Comparison of ENCODE assay signal across 8 cellular contexts in the genomic region with DNA sequence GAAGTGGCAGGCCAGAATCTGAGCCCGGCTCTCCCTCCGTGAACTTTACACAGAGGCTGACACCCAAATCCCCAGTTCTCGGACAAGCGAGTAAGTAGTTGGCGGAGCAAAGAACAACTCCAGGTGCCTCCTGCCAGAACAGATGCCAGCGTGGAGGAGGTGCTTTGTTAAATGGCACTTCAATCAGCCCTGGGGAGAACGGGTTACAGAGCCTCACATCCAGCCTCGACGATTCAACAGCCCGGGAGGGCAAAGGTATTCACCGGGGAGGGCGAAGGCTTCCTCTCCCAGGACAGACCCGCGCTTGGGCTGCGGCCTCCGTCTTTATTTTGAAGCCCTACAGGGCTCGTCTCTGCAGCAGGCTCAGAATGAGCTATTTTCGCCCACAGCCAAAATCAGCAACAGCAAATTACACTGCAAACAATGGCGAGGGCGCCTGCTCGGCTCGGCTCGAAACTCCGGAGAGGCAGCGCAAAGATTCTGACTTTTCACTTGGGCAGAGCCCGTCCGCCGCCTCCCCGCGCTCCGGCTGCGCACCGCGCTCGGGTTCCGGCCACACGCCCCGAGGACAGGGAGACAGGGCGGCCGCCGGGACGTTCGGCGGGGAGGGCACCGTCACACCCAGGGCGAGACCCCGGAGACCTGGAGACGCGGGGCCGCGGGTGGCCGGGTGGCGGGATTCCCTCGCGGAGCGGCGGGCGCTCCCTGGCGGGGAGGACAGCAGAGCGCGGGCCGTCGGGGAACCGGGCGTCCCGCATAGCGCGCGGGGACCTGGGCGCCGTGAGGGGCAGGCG. TPM values are rescaled to one million over a fixed set of nuclear protein-coding genes. Genes with fewer than 3 reads are reported as not detected.
DNase-seq lines count a peak whose midpoint lies in the region; ATAC-seq, FAIRE-seq and TF ChIP-seq lines count a peak whose summit lies in the region.

No MANE protein-coding gene starts in this region.

- no peak overlapping the region for H3K27ac Mint-ChIP-seq in activated CD4-positive, alpha-beta T cell treated with anti-CD3 and anti-CD28 coated beads, Interleukin-2, amount 10 ng/mL, durations not matched to agents 7 days and 5 days

- peak; percentile 50 for ATAC-seq in GM21390 (IDR thresholded peaks at IDR 0.05; ENCODE audit: unreplicated experiment)

- CTCF ChIA-PET in activated CD4-positive, alpha-beta T cell treated with anti-CD3 and anti-CD28 coated beads, Interleukin-2, amount 10 ng/mL, durations not matched to agents 7 days and 5 days (lab: Charles Lee) = no interaction called here

- H3K4me3 Mint-ChIP-seq in activated CD4-positive, alpha-beta T cell treated with anti-CD3 and anti-CD28 coated beads, Interleukin-2, amount 10 ng/mL, durations not matched to agents 7 days and 5 days = peak overlapping the region; percentile 72

- WGBS in HUES64 = 5% methylated on average over 72 of the region's 72 CpGs
- WGBS in mesodermal cell (ENCODE audit: insufficient coverage in 2 of 2), 2 experiments = 7 to 8% methylated on average over 51 to 61 of the region's 72 CpGs

- H3K27me3 ChIP-seq in HUES64 (ENCODE audit: insufficient read depth, low read length) = peaks cover 40% of the 10 kb centered on the region

- H3K9me3 Mint-ChIP-seq in activated CD4-positive, alpha-beta T cell treated with anti-CD3 and anti-CD28 coated beads, Interleukin-2, amount 10 ng/mL, durations not matched to agents 7 days and 5 days = no peaks in the 10 kb centered on the region

- H3K36me3 ChIP-seq in HUES64 (ENCODE audit: insufficient read depth, low read length) = no peaks in the 10 kb centered on the region
- no peaks in the 10 kb centered on the region for H3K36me3 ChIP-seq in mesodermal cell (ENCODE audit: control insufficient read depth, insufficient read depth, low read length)

- DNase-seq in D721Med (ENCODE audit: insufficient read length, low spot score) (no peak), epithelial cell of esophagus (ENCODE audit: low read depth) (peak; percentile 52), substantia nigra (lab: John Stamatoyannopoulos, UW) (peak in 45 of 49 donors; percentile 14 to 74 (median 54)), COLO829 (ENCODE audit: low spot score) (no peak)
- peak; percentile 13 for DNase-seq in activated CD4-positive, alpha-beta T cell treated with anti-CD3 and anti-CD28 coated beads, Interleukin-2, amount 10 ng/mL, durations not matched to agents 7 days and 5 days

- TF ChIP-seq CTCF in D721Med (IDR thresholded peaks at IDR 0.05; ENCODE audit: insufficient read depth, missing control alignments) = peak; percentile 23
- TF ChIP-seq CTCF in epithelial cell of esophagus (IDR thresholded peaks at IDR 0.05; ENCODE audit: insufficient read depth, low read depth, low read length, missing control alignments) = no peak

- H3K9ac ChIP-seq in HUES64 (ENCODE audit: low read depth, low read length) = peak overlapping the region; percentile 73

- POLR2A ChIA-PET in activated CD4-positive, alpha-beta T cell treated with anti-CD3 and anti-CD28 coated beads, Interleukin-2, amount 10 ng/mL, durations not matched to agents 7 days and 5 days (lab: Charles Lee) = no interaction called here

- H3K36me3 Mint-ChIP-seq in activated CD4-positive, alpha-beta T cell treated with anti-CD3 and anti-CD28 coated beads, Interleukin-2, amount 10 ng/mL, durations not matched to agents 7 days and 5 days (ENCODE audit: low read depth) = no peaks in the 10 kb centered on the region

- H3K27ac ChIP-seq in HUES64 (ENCODE audit: low read depth, low read length) (no peak overlapping the region), mesodermal cell (ENCODE audit: low read depth, low read length, severe bottlenecking) (no peak overlapping the region), substantia nigra (ENCODE audit: low read depth, low read length, poor library complexity, severe bottlenecking) (peak overlapping the region; percentile 88)

- H3K4me1 ChIP-seq in HUES64 (ENCODE audit: insufficient read depth, low read length) = peaks cover 8% of the 10 kb centered on the region; the same call in 1 of the 2 replicates
- H3K4me1 ChIP-seq in mesodermal cell (ENCODE audit: control insufficient read depth, insufficient read depth, low read length, poor library complexity, severe bottlenecking) = no peaks in the 10 kb centered on the region

- no peaks in the 10 kb centered on the region for H3K9me3 ChIP-seq in HUES64 (ENCODE audit: insufficient read depth, low read depth, low read length)
- no peaks in the 10 kb centered on the region for H3K9me3 ChIP-seq in mesodermal cell (ENCODE audit: control insufficient read depth, low read length)

- peaks cover 70% of the 10 kb centered on the region for H3K27me3 Mint-ChIP-seq in activated CD4-positive, alpha-beta T cell treated with anti-CD3 and anti-CD28 coated beads, Interleukin-2, amount 10 ng/mL, durations not matched to agents 7 days and 5 days

- peaks cover 18% of the 10 kb centered on the region for H3K4me1 Mint-ChIP-seq in activated CD4-positive, alpha-beta T cell treated with anti-CD3 and anti-CD28 coated beads, Interleukin-2, amount 10 ng/mL, durations not matched to agents 7 days and 5 days

- H3K4me3 ChIP-seq in HUES64 (ENCODE audit: low read length) (peak overlapping the region; percentile 68), epithelial cell of esophagus (ENCODE audit: low read length) (peak overlapping the region; percentile 69), mesodermal cell (ENCODE audit: extremely low read depth, insufficient read depth, low read length, poor library complexity, severe bottlenecking) (peak overlapping the region; percentile 50)

- no peak for FAIRE-seq in D721Med (lab: Jason Lieb, UNC)

RNA-seq across cellular contexts. Expression of a gene that starts 0.8 kb away (rescaled TPM):
- polyA plus RNA-seq in HUES64 (2013, experiment 1 of 2) = 1.2 TPM
- polyA plus RNA-seq in HUES64 (2013, experiment 2 of 2) = 2.2 TPM
- under 1 TPM; 0.17 to 0.23 TPM for total RNA-seq in activated CD4-positive, alpha-beta T cell treated with anti-CD3 and anti-CD28 coated beads, Interleukin-2, amount 10 ng/mL, durations not matched to agents 7 days and 5 days
- 4.2 TPM for polyA plus RNA-seq in mesodermal cell (2013, experiment 1 of 2)
- polyA plus RNA-seq in mesodermal cell (2013, experiment 2 of 2) = 3.8 TPM

Comparison
In these comparisons a context has a peak if more than half of its experiments do, and no peak if none do; other contexts are left out.
1. DNase-seq: peak in activated CD4-positive, alpha-beta T cell treated with anti-CD3 and anti-CD28 coated beads, Interleukin-2, amount 10 ng/mL, durations not matched to agents 7 days and 5 days (single experiment), epithelial cell of esophagus (single experiment) and substantia nigra (45 of 49); none in D721Med (single experiment) and COLO829 (single experiment).
2. Peak in every context shown above with its lines, with median percentiles within 50 percentile points of each other: H3K4me3 ChIP-seq.